In genomic region chr2:237876518-237876917, GRCh38 we compare ENCODE assay signal across 19 cellular contexts. TPM values are rescaled to one million over a fixed set of nuclear protein-coding genes. Genes with fewer than 3 reads are reported as not detected.
DNase-seq lines count a peak whose midpoint lies in the region; ATAC-seq and TF ChIP-seq lines count a peak whose summit lies in the region.
"Had no signal": no experiment of that assay in that cellular context is flagged by ENCODE, and none has a peak within 500 bp of the region (broad histone marks: within the 10 kb centered on the region; RNA-seq: fewer than 3 reads in every experiment).

No MANE protein-coding gene starts in this region.

- no peaks in the 10 kb centered on the region for H3K36me3 ChIP-seq in left ventricle myocardium inferior
- no peaks in the 10 kb centered on the region for H3K36me3 ChIP-seq in heart left ventricle
- H3K36me3 ChIP-seq in sigmoid colon: peaks cover 0 to 30% (median 3%) of the 10 kb centered on the region in 4 donors
- H3K36me3 ChIP-seq: BLaER1 treated with 17β-estradiol and CSF1 and Interleukin-3, amounts not matched to agents 10 nM and 100 nM; HAP-1 had no signal

- peaks cover 11% of the 10 kb centered on the region for H3K4me1 Mint-ChIP-seq in nephron progenitor cell
- H3K4me1 Mint-ChIP-seq in activated CD8-positive, alpha-beta T cell treated with anti-CD3 and anti-CD28 coated beads for 36 hours (ENCODE audit: low read depth): peaks cover 7% of the 10 kb centered on the region

- intact Hi-C loops in left ventricle myocardium inferior (cut with micrococcal nuclease): no loop called here
- intact Hi-C loops in heart left ventricle (cut with DNase I): no loop called here
- intact Hi-C loops in sigmoid colon (cut with DNase I): no loop called here
- intact Hi-C loops in activated CD8-positive, alpha-beta T cell treated with anti-CD3 and anti-CD28 coated beads for 36 hours (cut with micrococcal nuclease): no loop called here

- DNase-seq in left ventricle myocardium inferior (no peak), heart left ventricle (no peak), iPS-NIHi11 (ENCODE audit: low spot score) (peak; percentile 5), sigmoid colon (no peak), nephron progenitor cell (no peak), foreskin melanocyte (no peak)
- DNase-seq in activated CD8-positive, alpha-beta T cell treated with anti-CD3 and anti-CD28 coated beads for 36 hours: no peak
- DNase-seq: DMS79 treated with DMSO at 0.1 percent for 48 hours, MV-4-11, NCI-H1417 treated with DMSO at 0.1 percent for 48 hours, NCI-H2029, NCI-H2171 treated with DMSO at 0.1 percent for 48 hours, NCI-H748 treated with DMSO at 0.1 percent for 48 hours, PC-3 had no signal

- TF ChIP-seq EP300 in sigmoid colon (IDR thresholded peaks at IDR 0.05): no peak

- WGBS in heart left ventricle, 4 donors: 53 to 73% (median 70%) methylated on average over 9 to 11 of the region's 11 CpGs
- 87 to 89% methylated on average over 11 of the region's 11 CpGs for WGBS in sigmoid colon, 2 donors

- H3K9me3 ChIP-seq in left ventricle myocardium inferior (replicated peaks) (no peaks in the 10 kb centered on the region), heart left ventricle (no peaks in the 10 kb centered on the region), sigmoid colon (no peaks in the 10 kb centered on the region)
- H3K9me3 ChIP-seq: BLaER1 treated with 17β-estradiol and CSF1 and Interleukin-3, amounts not matched to agents 10 nM and 100 nM; HAP-1 had no signal

- H3K9me3 Mint-ChIP-seq in nephron progenitor cell: no peaks in the 10 kb centered on the region
- H3K9me3 Mint-ChIP-seq in activated CD8-positive, alpha-beta T cell treated with anti-CD3 and anti-CD28 coated beads for 36 hours: no peaks in the 10 kb centered on the region

- H3K36me3 Mint-ChIP-seq in nephron progenitor cell (ENCODE audit: low read depth): no peaks in the 10 kb centered on the region
- H3K36me3 Mint-ChIP-seq in activated CD8-positive, alpha-beta T cell treated with anti-CD3 and anti-CD28 coated beads for 36 hours (ENCODE audit: low read depth): no peaks in the 10 kb centered on the region

- no peak overlapping the region for H3K27ac Mint-ChIP-seq in nephron progenitor cell
- H3K27ac Mint-ChIP-seq in activated CD8-positive, alpha-beta T cell treated with anti-CD3 and anti-CD28 coated beads for 36 hours: no peak overlapping the region

- TF ChIP-seq POLR2A in heart left ventricle (IDR thresholded peaks at IDR 0.05) (no peak), sigmoid colon (IDR thresholded peaks at IDR 0.05) (no peak)

- ATAC-seq in heart left ventricle: no peak
- no peak for ATAC-seq in GM21529 (IDR thresholded peaks at IDR 0.05; ENCODE audit: unreplicated experiment)
- no peak for ATAC-seq in activated CD8-positive, alpha-beta T cell treated with anti-CD3 and anti-CD28 coated beads for 36 hours
- ATAC-seq: GM12878, PC-3 had no signal

- no peak overlapping the region for H3K4me3 Mint-ChIP-seq in nephron progenitor cell
- no peak overlapping the region for H3K4me3 Mint-ChIP-seq in activated CD8-positive, alpha-beta T cell treated with anti-CD3 and anti-CD28 coated beads for 36 hours

- CTCF ChIA-PET in activated CD8-positive, alpha-beta T cell treated with anti-CD3 and anti-CD28 coated beads for 36 hours (lab: Charles Lee): no interaction called here

- TF ChIP-seq CTCF in left ventricle myocardium inferior (IDR thresholded peaks at IDR 0.05; ENCODE audit: borderline replicate concordance) (no peak), heart left ventricle (IDR thresholded peaks at IDR 0.05) (no peak), sigmoid colon (IDR thresholded peaks at IDR 0.05) (no peak), nephron progenitor cell (IDR thresholded peaks at IDR 0.05) (no peak)
- no peak for TF ChIP-seq CTCF in activated CD8-positive, alpha-beta T cell treated with anti-CD3 and anti-CD28 coated beads for 36 hours (IDR thresholded peaks at IDR 0.05)

- peaks cover 17% of the 10 kb centered on the region for H3K27me3 Mint-ChIP-seq in nephron progenitor cell (ENCODE audit: low read depth, poor library complexity)
- peaks cover 2% of the 10 kb centered on the region for H3K27me3 Mint-ChIP-seq in activated CD8-positive, alpha-beta T cell treated with anti-CD3 and anti-CD28 coated beads for 36 hours

- H3K4me3 ChIP-seq in left ventricle myocardium inferior (no peak overlapping the region), heart left ventricle (no peak overlapping the region), sigmoid colon (no peak overlapping the region)
- H3K4me3 ChIP-seq: BLaER1 treated with 17β-estradiol and CSF1 and Interleukin-3, amounts not matched to agents 10 nM and 100 nM; GM12878; HAP-1 had no signal

- peaks cover 76% of the 10 kb centered on the region for H3K4me1 ChIP-seq in left ventricle myocardium inferior
- peaks cover 0 to 69% (median 20%) of the 10 kb centered on the region in 12 donors for H3K4me1 ChIP-seq in heart left ventricle
- peaks cover 0 to 81% (median 77%) of the 10 kb centered on the region in 4 donors for H3K4me1 ChIP-seq in sigmoid colon

- H3K27me3 ChIP-seq in left ventricle myocardium inferior (ENCODE audit: low read depth) (no peaks in the 10 kb centered on the region), heart left ventricle (no peaks in the 10 kb centered on the region), sigmoid colon (no peaks in the 10 kb centered on the region)

- peak overlapping the region; percentile 42 for H3K27ac ChIP-seq in left ventricle myocardium inferior (replicated peaks)
- peak overlapping the region in 5 of 12 donors; percentile 8 to 97 (median 48) for H3K27ac ChIP-seq in heart left ventricle
- H3K27ac ChIP-seq in sigmoid colon: peak overlapping the region; percentile 91 to 97 (median 96)
- H3K27ac ChIP-seq: BLaER1 treated with 17β-estradiol and CSF1 and Interleukin-3, amounts not matched to agents 10 nM and 100 nM; HL-60 had no signal

- POLR2A ChIA-PET in activated CD8-positive, alpha-beta T cell treated with anti-CD3 and anti-CD28 coated beads for 36 hours (lab: Charles Lee): no interaction called here

RNA-seq across cellular contexts. Expression of gene RAMP1, which starts 17.1 kb away (rescaled TPM):
- total RNA-seq in left ventricle myocardium inferior (168 TPM), heart left ventricle (100 to 1,000 TPM in 7 of 9 donors, 10 to 100 TPM in 2; 36.5 to 490 (median 201) TPM), sigmoid colon (100 to 1,000 TPM; 324 to 788 (median 447) TPM)
- polyA plus RNA-seq in heart left ventricle (1,000 to 10,000 TPM in 1 of 2 donors, 100 to 1,000 TPM in 1; 164 to 1,114 TPM), sigmoid colon (10 to 100 TPM in 2 of 3 donors, not detected in 1; 13.2 to 50.1 TPM)
- total RNA-seq in activated CD8-positive, alpha-beta T cell treated with anti-CD3 and anti-CD28 coated beads for 36 hours: 1 to 10 TPM; 1.0 to 1.4 TPM

Comparison
In these comparisons a context has a peak if more than half of its experiments do, and no peak if none do; other contexts are left out.
1. RNA of gene RAMP1, which starts 17.1 kb away (total RNA-seq): 324 to 788 TPM in sigmoid colon, 36.5 to 490 TPM in heart left ventricle and 168 TPM in left ventricle myocardium inferior (single experiment); 1.0 to 1.4 TPM in activated CD8-positive, alpha-beta T cell treated with anti-CD3 and anti-CD28 coated beads for 36 hours; every median in the first group is over 10 times any median in the second.